Comparison of ENCODE assay signal across 17 cellular contexts in genomic region chr1:61441723-61442262, GRCh38.
DNase-seq lines count a peak whose midpoint lies in the region; ATAC-seq and TF ChIP-seq lines count a peak whose summit lies in the region.
"Had no signal": no experiment of that assay in that cellular context is flagged by ENCODE, and none has a peak within 500 bp of the region (broad histone marks: within the 10 kb centered on the region; RNA-seq: fewer than 3 reads in every experiment).

No MANE protein-coding gene starts in this region.

- DNase-seq in COLO829 (ENCODE audit: low spot score) = peak; percentile 18
- DNase-seq in choroid plexus epithelial cell (ENCODE audit: low read depth) = peak; percentile 90
- DNase-seq in right cardiac atrium = peak; percentile 71 to 82 (median 80)
- no peak for DNase-seq in sciatic nerve (ENCODE audit: low spot score)
- no peak for DNase-seq in HK-2 (ENCODE audit: unreplicated experiment)
- no peak for DNase-seq in mammary epithelial cell
- DNase-seq: activated effector memory CD4-positive, alpha-beta T cell treated with Interleukin-2 at 50 U/mL for 16 hours; foreskin melanocyte; GF-D8; KBM-7; mucosa of descending colon; NCI-H146; NCI-H524; PC-3 had no signal

- H3K36me3 ChIP-seq in mammary epithelial cell (ENCODE audit: insufficient read depth, low read length) = no peaks in the 10 kb centered on the region
- H3K36me3 ChIP-seq: suprapubic skin had no signal

- H2AFZ ChIP-seq in mammary epithelial cell (ENCODE audit: low read depth, low read length) = no peak overlapping the region

- TF ChIP-seq CTCF in choroid plexus epithelial cell (conservative IDR thresholded peaks at IDR 0.05; ENCODE audit: low read depth, low read length) (no peak), mammary epithelial cell (conservative IDR thresholded peaks at IDR 0.05 in 1 of 2, IDR thresholded peaks at IDR 0.05 in 1 of 2; ENCODE audit: extremely low read depth in 1 of 2, insufficient read depth in 1 of 2, low read depth in 1 of 2, low read length in 2 of 2) (no peak)

- in situ Hi-C loops in mammary epithelial cell (cut with MboI; ENCODE audit: low sequenced_read_pairs in 2 of 2) = loop anchor here in 1 of 2 donors (25.0 kb wide), 1 partner anchor 379 kb away; no protein-coding TSS in a partner anchor

- no peaks in the 10 kb centered on the region for H4K20me1 ChIP-seq in mammary epithelial cell (ENCODE audit: insufficient read depth, low read length)

- intact Hi-C loops in right cardiac atrium (cut with DNase I) = no loop called here
- intact Hi-C loops in sciatic nerve (cut with DNase I) = no loop called here
- intact Hi-C loops in mammary epithelial cell (cut with micrococcal nuclease) = no loop called here

- BruUV-seq in mammary epithelial cell (replicated peaks; lab: Mats Ljungman, UMichigan) = no TSS peak

- ATAC-seq in right cardiac atrium = peak; percentile 73 to 82
- peak; percentile 89 for ATAC-seq in sciatic nerve
- no peak for ATAC-seq in GM21529 (IDR thresholded peaks at IDR 0.05; ENCODE audit: unreplicated experiment)
- no peak for ATAC-seq in GM21723 (IDR thresholded peaks at IDR 0.05; ENCODE audit: unreplicated experiment)
- ATAC-seq: mucosa of descending colon, PC-3 had no signal

- H3K27ac ChIP-seq in right cardiac atrium (ENCODE audit: low read length) (peak overlapping the region; percentile 79), mammary epithelial cell (ENCODE audit: insufficient read depth, low read depth, low read length) (no peak overlapping the region)
- H3K27ac ChIP-seq: suprapubic skin had no signal

- CTCF ChIA-PET in mammary epithelial cell (lab: Charles Lee; ENCODE audit: low non-redundant PET) = no interaction called here

- H3K4me2 ChIP-seq in mammary epithelial cell (ENCODE audit: insufficient read depth, low read depth, low read length) = no peak overlapping the region

- H3K9ac ChIP-seq in mammary epithelial cell (ENCODE audit: insufficient read depth, low read length) = no peak overlapping the region

- H3K4me3 ChIP-seq in choroid plexus epithelial cell (ENCODE audit: low read depth, low read length) = no peak overlapping the region
- H3K4me3 ChIP-seq in right cardiac atrium (ENCODE audit: low read length) = no peak overlapping the region
- H3K4me3 ChIP-seq in mammary epithelial cell (replicated peaks in 1 of 3; ENCODE audit: insufficient read depth in 1 of 3, low read depth in 2 of 3, low read length in 3 of 3) = no peak overlapping the region
- H3K4me3 ChIP-seq: mucosa of descending colon, suprapubic skin had no signal

- dilution Hi-C loops in mammary epithelial cell (cut with HindIII; ENCODE audit: low sequenced_read_pairs) = no loop called here

- H3K9me3 ChIP-seq in right cardiac atrium (ENCODE audit: control insufficient read depth, low read length) (no peaks in the 10 kb centered on the region), mammary epithelial cell (replicated peaks; ENCODE audit: insufficient read depth, low read length) (no peaks in the 10 kb centered on the region)
- H3K9me3 ChIP-seq: mucosa of descending colon, suprapubic skin had no signal

- peaks cover 30% of the 10 kb centered on the region for H3K4me1 ChIP-seq in right cardiac atrium (ENCODE audit: control insufficient read depth, insufficient read depth, low read length)
- peaks cover 14% of the 10 kb centered on the region for H3K4me1 ChIP-seq in mammary epithelial cell (ENCODE audit: insufficient read depth, low read length)

- H3K27me3 ChIP-seq in right cardiac atrium (ENCODE audit: control insufficient read depth, insufficient read depth) (no peaks in the 10 kb centered on the region), mammary epithelial cell (ENCODE audit: insufficient read depth, low read length) (no peaks in the 10 kb centered on the region)
- H3K27me3 ChIP-seq: suprapubic skin had no signal

- no peaks in the 10 kb centered on the region for H3K79me2 ChIP-seq in mammary epithelial cell (ENCODE audit: insufficient read depth, low read length)

- 47% methylated on average over 11 of the region's 11 CpGs for whole genome bisulfite sequencing in right cardiac atrium
- WGBS in mammary epithelial cell (ENCODE audit: low coverage, missing lambda C conversion rate) = 72% methylated on average over 11 of the region's 11 CpGs

Comparison
In these comparisons a context has a peak if more than half of its experiments do, and no peak if none do; other contexts are left out.
1. DNase-seq: peak in COLO829 (single experiment), choroid plexus epithelial cell (single experiment) and right cardiac atrium (3 of 3); none in sciatic nerve (single experiment), HK-2 (single experiment) and mammary epithelial cell (single experiment).
2. ATAC-seq: peak in right cardiac atrium (2 of 2) and sciatic nerve (single experiment); none in GM21529 (single experiment) and GM21723 (single experiment).